30 cellular contexts compared by ENCODE assay signal in genomic region chr2:215941726-215942125, GRCh38.
"Had no signal": no experiment of that assay in that cellular context is flagged by ENCODE, and none has a peak within 500 bp of the region (broad histone marks: within the 10 kb centered on the region; RNA-seq: fewer than 3 reads in every experiment).

No MANE protein-coding gene starts in this region.

- H3K4me1 ChIP-seq: adrenal gland, body of pancreas, foreskin keratinocyte, gastrocnemius medialis, heart right ventricle had no signal

- DNase-seq: activated B cell treated with CpG ODN at 0.5 μM for 24 hours; activated CD4-positive, alpha-beta T cell treated with anti-CD3 and anti-CD28 coated beads for 48 hours; activated CD4-positive, alpha-beta T cell treated with anti-CD3 and anti-CD28 coated beads, Interleukin-2, amount 50 U/mL, for 1 hour; activated CD4-positive, alpha-beta T cell treated with anti-CD3 and anti-CD28 coated beads, Interleukin-2, amount 50 U/mL, for 48 hours; activated CD8-positive, alpha-beta memory T cell treated with anti-CD3 and anti-CD28 coated beads for 24 hours; activated CD8-positive, alpha-beta T cell treated with anti-CD3 and anti-CD28 coated beads for 36 hours; activated effector memory CD4-positive, alpha-beta T cell treated with Interleukin-2 at 50 U/mL for 16 hours; activated naive CD4-positive, alpha-beta T cell treated with anti-CD3 and anti-CD28 coated beads for 36 hours; activated naive CD8-positive, alpha-beta T cell treated with anti-CD3 and anti-CD28 coated beads for 36 hours; activated naive CD8-positive, alpha-beta T cell treated with anti-CD3 and anti-CD28 coated beads, Interleukin-2, amount 50 U/mL, for 24 hours; activated T-cell treated with anti-CD3 and anti-CD28 coated beads, Interleukin-2, amount 50 U/mL, for 4 hours; adrenal gland; amygdala; aorta; body of pancreas; caudate nucleus; cortex of kidney; dermis blood vessel endothelial cell; effector CD4-positive, alpha-beta T cell; effector memory CD8-positive, alpha-beta T cell; erythroblast; esophagus squamous epithelium; foreskin keratinocyte; gastrocnemius medialis; glutamatergic neuron; heart right ventricle; T-helper 1 cell; T-helper 17 cell; T1000 had no signal

- H3K27me3 ChIP-seq: adrenal gland, body of pancreas, esophagus squamous epithelium, foreskin keratinocyte, gastrocnemius medialis, heart right ventricle had no signal

- H3K36me3 ChIP-seq: adrenal gland, gastrocnemius medialis had no signal

- H3K4me3 ChIP-seq: adrenal gland, body of pancreas, esophagus squamous epithelium, gastrocnemius medialis, heart right ventricle had no signal

- H3K27ac ChIP-seq: adrenal gland, body of pancreas, esophagus squamous epithelium, foreskin keratinocyte, gastrocnemius medialis, heart right ventricle, WERI-Rb-1 had no signal

- H3K9me3 ChIP-seq: adrenal gland, body of pancreas, esophagus squamous epithelium, gastrocnemius medialis, heart right ventricle had no signal
